22 cellular contexts compared by ENCODE assay signal in genomic region chr5:137400571-137400970, GRCh38.
"Had no signal": no experiment of that assay in that cellular context is flagged by ENCODE, and none has a peak within 500 bp of the region (broad histone marks: within the 10 kb centered on the region; RNA-seq: fewer than 3 reads in every experiment).

No MANE protein-coding gene starts in this region.

- H3K4me2 ChIP-seq: hepatocyte had no signal

- H3K4me3 ChIP-seq: dorsolateral prefrontal cortex, gastrocnemius medialis, heart left ventricle, hepatocyte, lung, testis, tibial nerve, upper lobe of left lung had no signal

- H3K4me1 ChIP-seq: heart left ventricle, parathyroid adenoma, testis, tibial nerve, upper lobe of left lung had no signal

- H3K79me2 ChIP-seq: hepatocyte, parathyroid adenoma had no signal

- DNase-seq: cortex of kidney; dorsolateral prefrontal cortex; effector CD4-positive, alpha-beta T cell; foreskin fibroblast; gastrocnemius medialis; heart left ventricle; kidney; naive B cell; stimulated activated CD4-positive, alpha-beta T cell treated with anti-CD3 and anti-CD28 coated beads, Interleukin-2, amount 100 ng/mL, for 24 hours; stimulated activated CD4-positive, alpha-beta T cell treated with anti-CD3 and anti-CD28 coated beads, Interleukin-4, amount 100 ng/mL, for 24 hours; stimulated activated naive CD4-positive, alpha-beta T cell treated with Interleukin-2 at 50 U/mL for 16 hours; substantia nigra; testis; upper lobe of left lung had no signal

- ATAC-seq: gastrocnemius medialis; heart left ventricle; left lobe of liver; sciatic nerve; stimulated activated effector memory CD8-positive, alpha-beta T cell treated with anti-CD3 and anti-CD28 coated beads, Interleukin-12 subunit alpha, Interleukin-12 subunit beta, amount 100 ng/mL, for 72 hours had no signal

- H3K9me3 ChIP-seq: gastrocnemius medialis, heart left ventricle, neutrophil, testis, tibial nerve, upper lobe of left lung had no signal

- H3K9ac ChIP-seq: parathyroid adenoma had no signal

- H3K27me3 ChIP-seq: dorsolateral prefrontal cortex, gastrocnemius medialis, hepatocyte, testis, tibial nerve, upper lobe of left lung had no signal

- H2AFZ ChIP-seq: hepatocyte, parathyroid adenoma had no signal

- H3K36me3 ChIP-seq: gastrocnemius medialis, heart left ventricle, neutrophil, tibial nerve, upper lobe of left lung had no signal

- H3K27ac ChIP-seq: gastrocnemius medialis, heart left ventricle, hepatocyte, neutrophil, parathyroid adenoma, testis, tibial nerve, upper lobe of left lung had no signal
